ENCODE assay signal across 12 cellular contexts in genomic region chr4:147787204-147787603, GRCh38. TPM values are rescaled to one million over a fixed set of nuclear protein-coding genes. Genes with fewer than 3 reads are reported as not detected.
A peak's percentile ranks its signal among the peaks of the same experiment; 100 is the strongest.
DNase-seq lines count a peak whose midpoint lies in the region; ATAC-seq and TF ChIP-seq lines count a peak whose summit lies in the region.
"Had no signal": no experiment of that assay in that cellular context is flagged by ENCODE, and none has a peak within 500 bp of the region (broad histone marks: within the 10 kb centered on the region; RNA-seq: fewer than 3 reads in every experiment).

No MANE protein-coding gene starts in this region.

- H3K27ac Mint-ChIP-seq in activated naive CD4-positive, alpha-beta T cell treated with anti-CD3 and anti-CD28 coated beads for 36 hours = no peak overlapping the region
- H3K27ac Mint-ChIP-seq: activated B cell treated with CpG ODN at 0.5 μM for 24 hours had no signal

- H3F3A ChIP-seq in PC-9 (ENCODE audit: insufficient read depth, low read depth) = peaks cover 8% of the 10 kb centered on the region

- no TSS peak for BruUV-seq in PC-9 (replicated peaks; lab: Mats Ljungman, UMichigan)

- no peaks in the 10 kb centered on the region for H3K9me3 ChIP-seq in PC-9 (ENCODE audit: insufficient read depth, low read depth)
- H3K9me3 ChIP-seq in psoas muscle = no peaks in the 10 kb centered on the region

- no peaks in the 10 kb centered on the region for H3K27me3 Mint-ChIP-seq in activated naive CD4-positive, alpha-beta T cell treated with anti-CD3 and anti-CD28 coated beads for 36 hours (ENCODE audit: low read depth)
- H3K27me3 Mint-ChIP-seq: activated B cell treated with CpG ODN at 0.5 μM for 24 hours had no signal

- ATAC-seq in psoas muscle (peak; percentile 46 to 77 (median 68)), GM18868 (IDR thresholded peaks at IDR 0.05; ENCODE audit: unreplicated experiment) (no peak)

- H3K36me3 Mint-ChIP-seq in activated naive CD4-positive, alpha-beta T cell treated with anti-CD3 and anti-CD28 coated beads for 36 hours (ENCODE audit: low read depth) = no peaks in the 10 kb centered on the region

- H4K20me1 ChIP-seq in PC-9 (ENCODE audit: insufficient read depth) = no peaks in the 10 kb centered on the region

- no peaks in the 10 kb centered on the region for H3K9me2 ChIP-seq in PC-9 (ENCODE audit: insufficient read depth)

- H3K4me1 ChIP-seq in PC-9 (replicated peaks; ENCODE audit: insufficient read depth) (peaks cover 77% of the 10 kb centered on the region), psoas muscle (peaks cover 64% of the 10 kb centered on the region)

- POLR2A ChIA-PET in PC-9 (lab: Charles Lee; ENCODE audit: unreplicated experiment) = interaction anchor here (0.6 kb wide), 1 partner anchor 31 kb away, joined by 13 read pairs; no protein-coding TSS in a partner anchor

- intact Hi-C loops in PC-9 (cut with micrococcal nuclease; ENCODE audit: unreplicated experiment) (loop anchor here (2.0 kb wide), 2 partner anchors 44 to 72 kb away; no protein-coding TSS in a partner anchor), psoas muscle (cut with DNase I) (loop anchor here in 1 of 2 donors (5.0 kb wide), 1 partner anchor 35 kb away; no protein-coding TSS in a partner anchor)
- intact Hi-C loops in activated naive CD4-positive, alpha-beta T cell treated with anti-CD3 and anti-CD28 coated beads for 36 hours (cut with micrococcal nuclease) = no loop called here

- WGBS in psoas muscle, 3 donors = 51 to 75% (median 63%) methylated on average over 2 of the region's 2 CpGs

- H3K4me3 ChIP-seq in PC-9 = no peak overlapping the region
- H3K4me3 ChIP-seq in psoas muscle = no peak overlapping the region

- peaks cover 68% of the 10 kb centered on the region for H3K79me2 ChIP-seq in PC-9 (ENCODE audit: low read depth)

- peak overlapping the region; percentile 53 for H3K4me2 ChIP-seq in PC-9

- H2AFZ ChIP-seq in PC-9 = no peak overlapping the region

- TF ChIP-seq CTCF in PC-9 (conservative IDR thresholded peaks at IDR 0.05) (no peak), psoas muscle (IDR thresholded peaks at IDR 0.05) (no peak)

- no peak overlapping the region for H3K4me3 Mint-ChIP-seq in activated naive CD4-positive, alpha-beta T cell treated with anti-CD3 and anti-CD28 coated beads for 36 hours
- H3K4me3 Mint-ChIP-seq: activated B cell treated with CpG ODN at 0.5 μM for 24 hours had no signal

- no peaks in the 10 kb centered on the region for H3K36me3 ChIP-seq in PC-9 (ENCODE audit: low read depth)
- no peaks in the 10 kb centered on the region for H3K36me3 ChIP-seq in psoas muscle (ENCODE audit: insufficient read depth in 1 of 2, low read depth in 1 of 2)

- H3K27me3 ChIP-seq in PC-9 (ENCODE audit: insufficient read depth, low read depth) (no peaks in the 10 kb centered on the region), psoas muscle (ENCODE audit: insufficient read depth in 3 of 3, low read length in 2 of 3) (no peaks in the 10 kb centered on the region)

- CTCF ChIA-PET in PC-9 (lab: Charles Lee) = no interaction called here
- CTCF ChIA-PET in activated naive CD4-positive, alpha-beta T cell treated with anti-CD3 and anti-CD28 coated beads for 36 hours (lab: Charles Lee) = interaction anchor here (1.8 kb wide), 1 partner anchor 79 kb away, joined by 10 read pairs; no protein-coding TSS in a partner anchor

- peak overlapping the region; percentile 34; the same call in 1 of the 2 replicates for H3K27ac ChIP-seq in PC-9
- peak overlapping the region; percentile 79 for H3K27ac ChIP-seq in psoas muscle
- H3K27ac ChIP-seq: HL-60 had no signal

- DNase-seq in EH (ENCODE audit: low read depth) (peak; percentile 84), PC-9 (no peak), glomerular visceral epithelial cell (ENCODE audit: extremely low spot score) (peak; percentile 56), psoas muscle (peak; percentile 52 to 61), HuH-7 (ENCODE audit: low spot score) (no peak), NCI-H1092 treated with DMSO at 0.1 percent for 48 hours (lab: John Stamatoyannopoulos, UW) (no peak)
- no peak for DNase-seq in activated naive CD4-positive, alpha-beta T cell treated with anti-CD3 and anti-CD28 coated beads for 36 hours
- DNase-seq: activated B cell treated with CpG ODN at 0.5 μM for 24 hours, Calu3, NCI-H1694 had no signal

- no peaks in the 10 kb centered on the region for H3K9me3 Mint-ChIP-seq in activated naive CD4-positive, alpha-beta T cell treated with anti-CD3 and anti-CD28 coated beads for 36 hours
- H3K9me3 Mint-ChIP-seq: activated B cell treated with CpG ODN at 0.5 μM for 24 hours had no signal

- H3K4me1 Mint-ChIP-seq in activated naive CD4-positive, alpha-beta T cell treated with anti-CD3 and anti-CD28 coated beads for 36 hours (ENCODE audit: low read depth) = peaks cover 10% of the 10 kb centered on the region
- H3K4me1 Mint-ChIP-seq: activated B cell treated with CpG ODN at 0.5 μM for 24 hours had no signal

RNA-seq across cellular contexts. Expression of gene ARHGAP10, which starts 55.3 kb away (rescaled TPM):
- total RNA-seq in PC-9 (2021) = 21.7 and 27.5 TPM in 2 replicates
- 10 to 100 TPM; 34.0 to 43.5 (median 37.3) TPM for total RNA-seq in psoas muscle
- 10 to 100 TPM; 28.8 to 30.3 (median 28.8) TPM for polyA plus RNA-seq in psoas muscle
- 1 to 10 TPM; 3.6 to 3.8 TPM for total RNA-seq in activated naive CD4-positive, alpha-beta T cell treated with anti-CD3 and anti-CD28 coated beads for 36 hours

Comparison
In these comparisons a context has a peak if more than half of its experiments do, and no peak if none do; other contexts are left out.
1. DNase-seq: peak in EH (single experiment), glomerular visceral epithelial cell (single experiment) and psoas muscle (2 of 2); none in PC-9 (0 of 2), activated naive CD4-positive, alpha-beta T cell treated with anti-CD3 and anti-CD28 coated beads for 36 hours (single experiment), HuH-7 (single experiment) and NCI-H1092 treated with DMSO at 0.1 percent for 48 hours (single experiment).